In the genomic region with DNA sequence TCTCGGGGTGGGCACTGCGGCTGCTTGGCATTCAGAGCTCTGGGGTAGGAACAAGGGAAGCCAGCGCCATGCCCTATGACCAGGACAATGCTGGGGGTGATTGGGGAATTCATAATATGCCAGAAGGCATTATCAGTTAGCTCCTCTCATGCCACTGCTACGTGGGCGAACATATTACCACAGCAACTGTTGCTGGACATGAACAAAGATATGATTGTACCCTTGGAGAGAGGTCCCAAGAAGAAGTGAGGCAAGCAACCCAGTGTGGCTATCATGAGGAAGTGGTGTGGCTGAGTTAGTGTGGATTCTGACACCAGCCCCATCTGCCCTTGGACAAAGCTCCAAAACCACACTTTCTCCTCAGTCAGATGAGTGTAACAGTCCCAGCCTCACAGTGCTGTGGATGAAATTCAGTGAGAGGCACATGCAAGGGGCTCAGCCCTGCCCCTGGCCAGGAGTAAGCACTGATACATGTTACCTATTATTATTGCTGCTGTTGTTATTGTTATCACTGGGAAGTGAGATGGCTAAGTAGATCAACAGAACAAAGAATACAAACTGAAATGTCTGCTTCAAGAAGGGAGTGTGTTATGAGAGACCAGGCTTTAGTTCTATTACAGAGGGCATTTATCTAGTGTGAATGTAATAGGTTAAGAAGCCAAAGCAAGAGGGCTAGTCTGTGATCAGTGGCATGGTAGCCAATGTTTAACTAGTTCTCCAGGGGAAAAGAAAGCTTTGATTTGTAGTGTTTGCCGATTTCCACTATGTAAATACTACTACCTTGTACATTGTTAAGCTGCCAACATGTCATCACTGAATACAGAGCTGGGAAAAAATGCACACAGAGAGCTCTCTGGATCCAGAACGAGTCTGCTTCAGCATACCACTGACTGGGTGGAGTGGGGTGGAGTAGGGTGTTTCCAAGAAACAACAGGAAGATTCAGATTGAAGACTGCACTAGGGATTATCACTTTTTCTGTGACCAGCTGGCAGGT, we compare ENCODE assay signal across 15 cellular contexts.
DNase-seq lines count a peak whose midpoint lies in the region; ATAC-seq and TF ChIP-seq lines count a peak whose summit lies in the region.
"Had no signal": no experiment of that assay in that cellular context is flagged by ENCODE, and none has a peak within 500 bp of the region (broad histone marks: within the 10 kb centered on the region; RNA-seq: fewer than 3 reads in every experiment).

No MANE protein-coding gene starts in this region.

- H3K36me3 ChIP-seq in adipocyte (ENCODE audit: control insufficient read depth, insufficient read depth, low read length, severe bottlenecking): no peaks in the 10 kb centered on the region
- H3K36me3 ChIP-seq in left lung: no peaks in the 10 kb centered on the region
- H3K36me3 ChIP-seq in ascending aorta: no peaks in the 10 kb centered on the region
- H3K36me3 ChIP-seq: BLaER1 had no signal

- DNase-seq in AML-193 (lab: John Stamatoyannopoulos, UW) (peak; percentile 5 to 15), LNCaP clone FGC (ENCODE audit: low read depth) (peak; percentile 82), adipocyte (ENCODE audit: low read depth) (peak; percentile 51), left lung (peak in 1 of 2 donors; percentile 39), NCI-H146 treated with DMSO at 0.1 percent for 48 hours (lab: John Stamatoyannopoulos, UW; ENCODE audit: unreplicated experiment) (no peak), ascending aorta (ENCODE audit: low spot score in 2 of 2) (no peak)
- DNase-seq: activated CD4-positive, alpha-beta memory T cell treated with anti-CD3 and anti-CD28 coated beads for 36 hours; cerebellar nuclear complex; left cardiac atrium; occipital lobe; stimulated activated naive CD4-positive, alpha-beta T cell treated with Interleukin-2 at 50 U/mL for 16 hours; T-helper 1 cell had no signal

- ATAC-seq in left lung (peak; percentile 98), GM19351 (IDR thresholded peaks at IDR 0.05; ENCODE audit: unreplicated experiment) (no peak), GM19467 (IDR thresholded peaks at IDR 0.05; ENCODE audit: unreplicated experiment) (no peak)

- no peaks in the 10 kb centered on the region for H3K9me3 ChIP-seq in adipocyte (ENCODE audit: control insufficient read depth, low read length)
- H3K9me3 ChIP-seq in left lung: no peaks in the 10 kb centered on the region
- no peaks in the 10 kb centered on the region for H3K9me3 ChIP-seq in ascending aorta
- H3K9me3 ChIP-seq: BLaER1 had no signal

- H3K27me3 ChIP-seq in adipocyte (replicated peaks; ENCODE audit: control insufficient read depth, insufficient read depth, low read length) (no peaks in the 10 kb centered on the region), left lung (peaks cover 0 to 10% of the 10 kb centered on the region in 2 donors), ascending aorta (no peaks in the 10 kb centered on the region)
- H3K27me3 ChIP-seq: BLaER1 had no signal

- H3K4me1 ChIP-seq in adipocyte (ENCODE audit: control insufficient read depth, insufficient read depth, low read length): peaks cover 6% of the 10 kb centered on the region
- H3K4me1 ChIP-seq in left lung: peaks cover 0 to 3% of the 10 kb centered on the region in 2 donors
- H3K4me1 ChIP-seq in ascending aorta: no peaks in the 10 kb centered on the region
- H3K4me1 ChIP-seq: BLaER1 had no signal

- intact Hi-C loops in left lung (cut with DNase I) (no loop called here), ascending aorta (cut with DNase I) (no loop called here)

- H3K4me3 ChIP-seq in LNCaP clone FGC (ENCODE audit: low read depth, low read length) (0 out of 2 replicates have a peak overlapping the region, but pooled peaks have one; percentile 4), adipocyte (ENCODE audit: low read length) (no peak overlapping the region), left lung (no peak overlapping the region), ascending aorta (no peak overlapping the region)
- H3K4me3 ChIP-seq: BLaER1 had no signal

- H3K27ac ChIP-seq in left lung: no peak overlapping the region
- H3K27ac ChIP-seq in ascending aorta: no peak overlapping the region
- H3K27ac ChIP-seq: BLaER1 had no signal

- TF ChIP-seq CTCF in LNCaP clone FGC (IDR thresholded peaks at IDR 0.05; ENCODE audit: control insufficient read depth, extremely low read depth, insufficient read depth): no peak
- no peak for TF ChIP-seq CTCF in left lung (IDR thresholded peaks at IDR 0.05)
- no peak for TF ChIP-seq CTCF in ascending aorta (IDR thresholded peaks at IDR 0.05)

- no peak overlapping the region for H3K9ac ChIP-seq in adipocyte (ENCODE audit: low read length)
- H3K9ac ChIP-seq: BLaER1 had no signal

Comparison
In these comparisons a context has a peak if more than half of its experiments do, and no peak if none do; other contexts are left out.
1. DNase-seq: peak in AML-193 (2 of 2), LNCaP clone FGC (single experiment) and adipocyte (single experiment); none in NCI-H146 treated with DMSO at 0.1 percent for 48 hours (single experiment) and ascending aorta (0 of 2).